32 cellular contexts compared by ENCODE assay signal in the genomic region with DNA sequence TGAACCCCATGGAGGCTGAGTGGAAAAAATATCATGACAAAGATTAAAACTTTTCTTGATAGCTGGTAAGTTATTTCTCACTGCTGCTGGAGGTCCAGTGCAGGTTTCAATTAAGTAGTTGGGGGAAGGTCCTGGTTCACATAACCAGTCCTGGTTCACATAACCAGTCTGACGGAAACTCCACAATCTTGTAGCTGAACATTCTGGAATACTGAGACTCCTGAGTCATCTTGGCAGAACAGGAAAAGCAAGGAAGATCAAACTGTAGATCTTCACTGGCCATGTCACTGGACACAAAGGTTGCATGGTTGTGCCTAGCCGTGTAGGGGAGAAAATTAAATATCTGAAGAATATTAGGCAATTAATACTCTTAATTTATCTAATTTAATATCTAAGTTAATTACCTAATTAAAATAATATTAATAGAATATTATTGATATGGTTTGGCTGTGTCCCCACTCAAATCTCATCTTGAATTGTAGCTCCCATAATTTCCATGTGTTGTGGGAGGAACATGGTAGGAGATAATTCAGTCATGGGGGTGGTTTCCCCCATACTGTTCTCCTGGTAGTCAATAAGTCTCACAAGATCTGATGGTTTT. TPM values are rescaled to one million over a fixed set of nuclear protein-coding genes. Genes with fewer than 3 reads are reported as not detected.
"Had no signal": no experiment of that assay in that cellular context is flagged by ENCODE, and none has a peak within 500 bp of the region (broad histone marks: within the 10 kb centered on the region; RNA-seq: fewer than 3 reads in every experiment).

No MANE protein-coding gene starts in this region.

- H3K9ac ChIP-seq: neural progenitor cell, parathyroid adenoma had no signal

- H3K9me3 ChIP-seq: ovary, suprapubic skin, testis, transverse colon, upper lobe of left lung, vagina had no signal

- H3K4me3 ChIP-seq: neural progenitor cell, ovary, psoas muscle, skin epidermis, smooth muscle cell, spleen, suprapubic skin, testis, tibial artery, transverse colon, upper lobe of left lung, vagina had no signal

- H3K27ac ChIP-seq: neural progenitor cell, ovary, parathyroid adenoma, psoas muscle, skin epidermis, spleen, suprapubic skin, testis, tibial artery, transverse colon, upper lobe of left lung, vagina had no signal

- H3K36me3 Mint-ChIP-seq: natural killer cell; neural progenitor cell; stimulated activated memory B cell treated with anti-CD40 and anti-IgM and Interleukin-4, amounts not matched to agents 10 μg/mL and 1 μg/mL and 100 μg/mL, for 72 hours had no signal

- H3K36me3 ChIP-seq: neural progenitor cell, ovary, spleen, suprapubic skin, tibial artery, transverse colon, upper lobe of left lung, vagina had no signal

- H3K27me3 ChIP-seq: neural progenitor cell, ovary, spleen, suprapubic skin, testis, tibial artery, transverse colon, upper lobe of left lung, vagina had no signal

- DNase-seq: natural killer cell; occipital lobe; ovary; posterior cingulate gyrus; psoas muscle; right cardiac atrium; spleen; stimulated activated CD4-positive, alpha-beta T cell treated with anti-CD3 and anti-CD28 coated beads, Interleukin-12 subunit alpha, Interleukin-12 subunit beta, amount 100 ng/mL, for 4 hours; stimulated activated CD4-positive, alpha-beta T cell treated with anti-CD3 and anti-CD28 coated beads, Interleukin-1b, Interleukin-23, amount 100 ng/mL, for 48 hours; stimulated activated CD4-positive, alpha-beta T cell treated with anti-CD3 and anti-CD28 coated beads, Interleukin-4, amount 100 ng/mL, for 1 hour; stimulated activated CD4-positive, alpha-beta T cell treated with anti-CD3 and anti-CD28 coated beads, Interleukin-4, amount 100 ng/mL, for 4 hours; stimulated activated CD8-positive, alpha-beta memory T cell treated with anti-CD3 and anti-CD28 coated beads, Interleukin-4, amount 100 ng/mL, for 48 hours; stimulated activated naive CD4-positive, alpha-beta T cell; stimulated activated naive CD8-positive, alpha-beta T cell treated with anti-CD3 and anti-CD28 coated beads, Interleukin-15, amount 100 ng/mL, for 72 hours; stimulated activated naive CD8-positive, alpha-beta T cell treated with anti-CD3 and anti-CD28 coated beads, Interleukin-15, Interleukin-2, amounts not matched to agents 100 U/mL and 50 U/mL, for 24 hours; substantia nigra; testis; tibial artery; transverse colon; upper lobe of left lung had no signal

- H3K4me1 ChIP-seq: neural progenitor cell, parathyroid adenoma, psoas muscle, spleen, suprapubic skin, testis, tibial artery, transverse colon, upper lobe of left lung, vagina had no signal

- H3K4me3 Mint-ChIP-seq: natural killer cell; nephron; neural progenitor cell; stimulated activated memory B cell treated with anti-CD40 and anti-IgM and Interleukin-4, amounts not matched to agents 10 μg/mL and 1 μg/mL and 100 μg/mL, for 72 hours; stimulated activated naive CD8-positive, alpha-beta T cell treated with anti-CD3 and anti-CD28 coated beads, Interleukin-15, amount 100 ng/mL, for 72 hours had no signal

- H3K9me3 Mint-ChIP-seq: neural progenitor cell had no signal

- H3K79me2 ChIP-seq: parathyroid adenoma had no signal

- ATAC-seq: natural killer cell; psoas muscle; right cardiac atrium; sciatic nerve; stimulated activated memory B cell treated with anti-CD40 and anti-IgM and Interleukin-4, amounts not matched to agents 10 μg/mL and 1 μg/mL and 100 μg/mL, for 72 hours; stimulated activated naive CD8-positive, alpha-beta T cell treated with anti-CD3 and anti-CD28 coated beads, Interleukin-15, amount 100 ng/mL, for 72 hours; stimulated activated naive CD8-positive, alpha-beta T cell treated with anti-CD3 and anti-CD28 coated beads, Interleukin-15, Interleukin-2, amounts not matched to agents 100 U/mL and 50 U/mL, for 24 hours had no signal

- H2AFZ ChIP-seq: neural progenitor cell, parathyroid adenoma had no signal

- H3K4me2 ChIP-seq: neural progenitor cell, smooth muscle cell had no signal

- H3K4me1 Mint-ChIP-seq: natural killer cell; nephron; neural progenitor cell; stimulated activated memory B cell treated with anti-CD40 and anti-IgM and Interleukin-4, amounts not matched to agents 10 μg/mL and 1 μg/mL and 100 μg/mL, for 72 hours; stimulated activated naive CD8-positive, alpha-beta T cell treated with anti-CD3 and anti-CD28 coated beads, Interleukin-15, amount 100 ng/mL, for 72 hours had no signal

- H3K27me3 Mint-ChIP-seq: progenitor cell of endocrine pancreas; stimulated activated memory B cell treated with anti-CD40 and anti-IgM and Interleukin-4, amounts not matched to agents 10 μg/mL and 1 μg/mL and 100 μg/mL, for 72 hours; stimulated activated naive CD8-positive, alpha-beta T cell treated with anti-CD3 and anti-CD28 coated beads, Interleukin-15, amount 100 ng/mL, for 72 hours had no signal

- H3K27ac Mint-ChIP-seq: natural killer cell; nephron; neural progenitor cell; progenitor cell of endocrine pancreas; stimulated activated memory B cell treated with anti-CD40 and anti-IgM and Interleukin-4, amounts not matched to agents 10 μg/mL and 1 μg/mL and 100 μg/mL, for 72 hours; stimulated activated naive CD8-positive, alpha-beta T cell treated with anti-CD3 and anti-CD28 coated beads, Interleukin-15, amount 100 ng/mL, for 72 hours had no signal

RNA-seq across cellular contexts. Expression of a gene that starts 48.6 kb away (rescaled TPM):
- total RNA-seq: natural killer cell, renal cortical epithelial cell, right cardiac atrium, suprapubic skin, transverse colon, upper lobe of left lung, ureter had no signal
- polyA plus RNA-seq: spleen had no signal
